26 cellular contexts compared by ENCODE assay signal in genomic region chr1:22320703-22321344, GRCh38.
A peak's percentile ranks its signal among the peaks of the same experiment; 100 is the strongest.
DNase-seq lines count a peak whose midpoint lies in the region; ATAC-seq and TF ChIP-seq lines count a peak whose summit lies in the region.
"Had no signal": no experiment of that assay in that cellular context is flagged by ENCODE, and none has a peak within 500 bp of the region (broad histone marks: within the 10 kb centered on the region; RNA-seq: fewer than 3 reads in every experiment).

No MANE protein-coding gene starts in this region.

- no peak overlapping the region for H3K9ac ChIP-seq in H9 (ENCODE audit: extremely low read depth, insufficient read length, low read length)
- H3K9ac ChIP-seq: BLaER1 had no signal

- no peak overlapping the region for H2BK20ac ChIP-seq in H9 (ENCODE audit: low read depth, low read length, poor library complexity, severe bottlenecking)

- H3T11ph ChIP-seq in H9 (ENCODE audit: low read length), result no peak overlapping the region

- no peak overlapping the region for H2BK12ac ChIP-seq in H9 (ENCODE audit: insufficient read length, low read depth, low read length)

- no peaks in the 10 kb centered on the region for H4K20me1 ChIP-seq in H9 (ENCODE audit: control insufficient read depth, insufficient read depth, insufficient read length)
- H4K20me1 ChIP-seq: BLaER1 had no signal

- no peak overlapping the region for H4K5ac ChIP-seq in H9 (ENCODE audit: insufficient read length, low read depth, low read length)

- no peak for TF ChIP-seq POLR2A in esophagus muscularis mucosa (IDR thresholded peaks at IDR 0.05; ENCODE audit: low read depth)

- no peaks in the 10 kb centered on the region for H3K79me1 ChIP-seq in H9 (ENCODE audit: insufficient read depth, low read depth, low read length, poor library complexity, severe bottlenecking)

- peaks cover 41 to 55% of the 10 kb centered on the region in 2 experiments for H3K4me1 Mint-ChIP-seq in H9
- H3K4me1 Mint-ChIP-seq: IgD-negative memory B cell, naive B cell had no signal

- no peaks in the 10 kb centered on the region for H3K36me3 ChIP-seq in esophagus muscularis mucosa
- H3K36me3 ChIP-seq: BLaER1, cardiac muscle cell, heart right ventricle, thoracic aorta had no signal

- ATAC-seq in left lobe of liver (no peak), HG02852 (IDR thresholded peaks at IDR 0.05; ENCODE audit: unreplicated experiment) (no peak)
- ATAC-seq: activated T-cell treated with anti-CD3 and anti-CD28 coated beads, Interleukin-2, amount 50 U/mL, for 4 hours; heart right ventricle had no signal

- H3K4ac ChIP-seq in H9 (ENCODE audit: low read depth, low read length), result no peak overlapping the region

- H3K56ac ChIP-seq in H9 (ENCODE audit: insufficient read length, low read depth, low read length), result no peak overlapping the region

- H3K4me3 Mint-ChIP-seq in H9, result peak overlapping the region in 1 of 2 experiments; percentile 46; a peak in 2 of 5 replicates
- H3K4me3 Mint-ChIP-seq: activated T-cell treated with anti-CD3 and anti-CD28 coated beads, Interleukin-2, amount 50 U/mL, for 4 hours; IgD-negative memory B cell; naive B cell had no signal

- H3K9me3 Mint-ChIP-seq in H9, result no peaks in the 10 kb centered on the region
- H3K9me3 Mint-ChIP-seq: activated T-cell treated with anti-CD3 and anti-CD28 coated beads, Interleukin-2, amount 50 U/mL, for 4 hours; IgD-negative memory B cell; naive B cell had no signal

- H3K79me2 ChIP-seq in H9 (ENCODE audit: insufficient read depth, low read length), result no peaks in the 10 kb centered on the region

- no peaks in the 10 kb centered on the region; the same call in 1 of the 2 replicates for H3K27me3 ChIP-seq in H9 (ENCODE audit: insufficient read depth, low read length)
- H3K27me3 ChIP-seq in esophagus muscularis mucosa, result peaks cover 0 to 48% (median 0%) of the 10 kb centered on the region in 4 donors
- H3K27me3 ChIP-seq: BLaER1 had no signal

- TF ChIP-seq CTCF in H9 (conservative IDR thresholded peaks at IDR 0.05) (no peak), esophagus muscularis mucosa (IDR thresholded peaks at IDR 0.05) (no peak)

- no peak overlapping the region for H2BK5ac ChIP-seq in H9 (ENCODE audit: insufficient read length, low read length)

- no peak for TF ChIP-seq EP300 in esophagus muscularis mucosa (IDR thresholded peaks at IDR 0.05)

- H3K36me3 Mint-ChIP-seq in H9 (ENCODE audit: insufficient read depth in 1 of 3, low read depth in 3 of 3), result no peaks in the 10 kb centered on the region
- H3K36me3 Mint-ChIP-seq: naive B cell had no signal

- H2AK5ac ChIP-seq in H9 (ENCODE audit: insufficient read length, low read length), result no peak overlapping the region

- no peak overlapping the region for H3K4me2 ChIP-seq in H9 (ENCODE audit: insufficient read depth, insufficient read length, low read length)
- H3K4me2 ChIP-seq: BLaER1 had no signal

- peak; percentile 22 for DNase-seq in H9
- peak; percentile 91 for DNase-seq in NCI-H146 (lab: John Stamatoyannopoulos, UW)
- DNase-seq in NCI-H748 (lab: John Stamatoyannopoulos, UW; ENCODE audit: unreplicated experiment), result peak; percentile 96
- peak; percentile 16 for DNase-seq in left lobe of liver (ENCODE audit: low spot score)
- DNase-seq in NCI-H2171 (lab: John Stamatoyannopoulos, UW), result no peak
- no peak for DNase-seq in esophagus muscularis mucosa (ENCODE audit: extremely low spot score)
- DNase-seq in inferior parietal cortex (ENCODE audit: extremely low spot score), result no peak
- DNase-seq: activated CD4-positive, alpha-beta T cell treated with anti-CD3 and anti-CD28 coated beads for 1 hour; activated naive CD4-positive, alpha-beta T cell treated with Interleukin-2 at 50 U/mL for 16 hours; activated T-cell treated with anti-CD3 and anti-CD28 coated beads, Interleukin-2, amount 50 U/mL, for 4 hours; amygdala; dermis blood vessel endothelial cell; EL; HCEC 1CT; heart right ventricle; mammary epithelial cell; MM.1S; naive B cell; NCI-H226; stimulated activated naive CD4-positive, alpha-beta T cell; T1000 had no signal

- H3K27me3 Mint-ChIP-seq in H9 (ENCODE audit: low read depth), result peaks cover 6% of the 10 kb centered on the region

- no peaks in the 10 kb centered on the region for H3K23me2 ChIP-seq in H9 (ENCODE audit: insufficient read length, low read depth, low read length, poor library complexity, severe bottlenecking)

- H2BK120ac ChIP-seq in H9 (ENCODE audit: low read depth, low read length, poor library complexity, severe bottlenecking), result no peak overlapping the region

- intact Hi-C loops in esophagus muscularis mucosa (cut with DNase I), result no loop called here

- H4K91ac ChIP-seq in H9 (ENCODE audit: insufficient read length, low read depth, low read length), result no peak overlapping the region

- peak overlapping the region in 2 of 3 experiments; percentile 61 to 97; a peak in 3 of 7 replicates for H3K27ac Mint-ChIP-seq in H9
- H3K27ac Mint-ChIP-seq: IgD-negative memory B cell, naive B cell had no signal

- H4K8ac ChIP-seq in H9 (replicated peaks; ENCODE audit: insufficient read length, low read depth, low read length), result no peak overlapping the region

- H3K9me3 ChIP-seq in H9 (ENCODE audit: control insufficient read depth, low read depth, low read length), result no peaks in the 10 kb centered on the region
- H3K9me3 ChIP-seq in esophagus muscularis mucosa, result peaks cover 0 to 7% (median 0%) of the 10 kb centered on the region in 4 donors
- H3K9me3 ChIP-seq: BLaER1, thoracic aorta had no signal

- no CpG with 5 or more reads among the region's 7 CpGs for WGBS in H9 (ENCODE audit: extremely low coverage, insufficient read length, low lambda C conversion rate)
- 52% methylated on average over 7 of the region's 7 CpGs for WGBS in esophagus muscularis mucosa

- H3K18ac ChIP-seq in H9 (ENCODE audit: insufficient read length, low read depth, low read length), result no peak overlapping the region

- H2BK15ac ChIP-seq in H9 (ENCODE audit: low read depth, low read length), result no peak overlapping the region

- H3K14ac ChIP-seq in H9 (ENCODE audit: insufficient read depth, low read length), result no peak overlapping the region

- no peak overlapping the region for H2AFZ ChIP-seq in H9 (ENCODE audit: low read length)

- H3K4me3 ChIP-seq in esophagus muscularis mucosa, result no peak overlapping the region
- H3K4me3 ChIP-seq: BLaER1, cardiac muscle cell, heart right ventricle, thoracic aorta had no signal

- H3K23ac ChIP-seq in H9 (ENCODE audit: insufficient read length, low read depth, low read length), result no peak overlapping the region

- H3K27ac ChIP-seq in H9 (ENCODE audit: insufficient read length, low read depth, low read length), result no peak overlapping the region
- no peak overlapping the region for H3K27ac ChIP-seq in esophagus muscularis mucosa (replicated peaks in 1 of 4)
- H3K27ac ChIP-seq: BLaER1, cardiac muscle cell, heart right ventricle, thoracic aorta had no signal

- peaks cover 15% of the 10 kb centered on the region for H3K4me1 ChIP-seq in H9 (ENCODE audit: insufficient read depth, low read length)
- peaks cover 0 to 4% (median 0%) of the 10 kb centered on the region in 4 donors for H3K4me1 ChIP-seq in esophagus muscularis mucosa
- H3K4me1 ChIP-seq: heart right ventricle had no signal

Comparison
In these comparisons a context has a peak if more than half of its experiments do, and no peak if none do; other contexts are left out.
1. DNase-seq: peak in H9 (single experiment), NCI-H146 (single experiment), NCI-H748 (single experiment) and left lobe of liver (single experiment); none in NCI-H2171 (single experiment), esophagus muscularis mucosa (single experiment) and inferior parietal cortex (single experiment).